In genomic region chr11:76703707-76704106, GRCh38 we compare ENCODE assay signal across 13 cellular contexts. TPM values are rescaled to one million over a fixed set of nuclear protein-coding genes. Genes with fewer than 3 reads are reported as not detected.
DNase-seq lines count a peak whose midpoint lies in the region; ATAC-seq and TF ChIP-seq lines count a peak whose summit lies in the region.
"Had no signal": no experiment of that assay in that cellular context is flagged by ENCODE, and none has a peak within 500 bp of the region (broad histone marks: within the 10 kb centered on the region; RNA-seq: fewer than 3 reads in every experiment).

No MANE protein-coding gene starts in this region.

- H3K4me1 ChIP-seq in HUES48 (ENCODE audit: control insufficient read depth, insufficient read depth, low read length): peaks cover 20% of the 10 kb centered on the region
- peaks cover 24% of the 10 kb centered on the region for H3K4me1 ChIP-seq in iPS-18a (ENCODE audit: control insufficient read depth, low read depth, low read length)

- no peak for ATAC-seq in WTC11
- ATAC-seq in activated CD8-positive, alpha-beta T cell treated with anti-CD3 and anti-CD28 coated beads, Interleukin-2, amount 10 ng/mL, durations not matched to agents 7 days and 5 days: no peak
- ATAC-seq: GM12878 had no signal

- H3K27me3 ChIP-seq in HUES48 (ENCODE audit: control insufficient read depth, insufficient read depth, low read length) (no peaks in the 10 kb centered on the region), iPS-18a (ENCODE audit: control insufficient read depth, insufficient read depth, low read length) (no peaks in the 10 kb centered on the region)

- H3K27ac ChIP-seq in HUES48 (ENCODE audit: low read depth, low read length): peak overlapping the region; percentile 82
- peak overlapping the region; percentile 45 for H3K27ac ChIP-seq in iPS-18a (ENCODE audit: low read length)

- DNase-seq in WTC11 (ENCODE audit: low spot score) (no peak), KG1 (lab: John Stamatoyannopoulos, UW) (no peak), HUDEP-2 (lab: John Stamatoyannopoulos, UW; ENCODE audit: unreplicated experiment in 76 of 76) (no peak)
- no peak for DNase-seq in stimulated activated CD4-positive, alpha-beta T cell treated with anti-CD3 and anti-CD28 coated beads, Interleukin-2, amount 100 ng/mL, for 48 hours
- no peak for DNase-seq in activated CD8-positive, alpha-beta T cell treated with anti-CD3 and anti-CD28 coated beads, Interleukin-2, amount 10 ng/mL, durations not matched to agents 7 days and 5 days
- DNase-seq: C1 segment of cervical spinal cord; CD4-positive, alpha-beta T cell; DMS79 had no signal

- no peak for TF ChIP-seq CTCF in WTC11 (IDR thresholded peaks at IDR 0.05)

- H3K27ac Mint-ChIP-seq in WTC11: peak overlapping the region; percentile 88; the same call in 1 of the 2 replicates
- H3K27ac Mint-ChIP-seq in activated CD8-positive, alpha-beta T cell treated with anti-CD3 and anti-CD28 coated beads, Interleukin-2, amount 10 ng/mL, durations not matched to agents 7 days and 5 days: no peak overlapping the region
- H3K27ac Mint-ChIP-seq: B cell; CD4-positive, alpha-beta T cell had no signal

- no peaks in the 10 kb centered on the region for H3K27me3 Mint-ChIP-seq in WTC11 (ENCODE audit: low read depth)
- H3K27me3 Mint-ChIP-seq in activated CD8-positive, alpha-beta T cell treated with anti-CD3 and anti-CD28 coated beads, Interleukin-2, amount 10 ng/mL, durations not matched to agents 7 days and 5 days (ENCODE audit: low read depth): peaks cover 8% of the 10 kb centered on the region
- H3K27me3 Mint-ChIP-seq: CD4-positive, alpha-beta T cell had no signal

- no peaks in the 10 kb centered on the region for H3K9me3 ChIP-seq in HUES48 (ENCODE audit: control insufficient read depth, insufficient read depth, low read length)
- H3K9me3 ChIP-seq in iPS-18a (ENCODE audit: control insufficient read depth, low read depth, low read length): no peaks in the 10 kb centered on the region

- peaks cover 17% of the 10 kb centered on the region for H3K9me3 Mint-ChIP-seq in WTC11
- H3K9me3 Mint-ChIP-seq in activated CD8-positive, alpha-beta T cell treated with anti-CD3 and anti-CD28 coated beads, Interleukin-2, amount 10 ng/mL, durations not matched to agents 7 days and 5 days (ENCODE audit: insufficient read depth): no peaks in the 10 kb centered on the region

- peaks cover 42% of the 10 kb centered on the region for H3K4me1 Mint-ChIP-seq in WTC11
- peaks cover 6% of the 10 kb centered on the region for H3K4me1 Mint-ChIP-seq in activated CD8-positive, alpha-beta T cell treated with anti-CD3 and anti-CD28 coated beads, Interleukin-2, amount 10 ng/mL, durations not matched to agents 7 days and 5 days (ENCODE audit: low read depth)
- H3K4me1 Mint-ChIP-seq: B cell had no signal

- H3K4me3 Mint-ChIP-seq in WTC11: peak overlapping the region; percentile 9; the same call in 1 of the 2 replicates
- H3K4me3 Mint-ChIP-seq in activated CD8-positive, alpha-beta T cell treated with anti-CD3 and anti-CD28 coated beads, Interleukin-2, amount 10 ng/mL, durations not matched to agents 7 days and 5 days: no peak overlapping the region
- H3K4me3 Mint-ChIP-seq: B cell; CD4-positive, alpha-beta T cell had no signal

- POLR2A ChIA-PET in WTC11 (lab: Charles Lee): no interaction called here
- POLR2A ChIA-PET in activated CD8-positive, alpha-beta T cell treated with anti-CD3 and anti-CD28 coated beads, Interleukin-2, amount 10 ng/mL, durations not matched to agents 7 days and 5 days (lab: Charles Lee): no interaction called here

- H3K36me3 Mint-ChIP-seq in WTC11: peaks cover 15% of the 10 kb centered on the region
- H3K36me3 Mint-ChIP-seq in activated CD8-positive, alpha-beta T cell treated with anti-CD3 and anti-CD28 coated beads, Interleukin-2, amount 10 ng/mL, durations not matched to agents 7 days and 5 days (ENCODE audit: low read depth): no peaks in the 10 kb centered on the region

- H3K36me3 ChIP-seq in HUES48 (ENCODE audit: control insufficient read depth, insufficient read depth, low read length) (no peaks in the 10 kb centered on the region), iPS-18a (ENCODE audit: control insufficient read depth, low read depth, low read length) (no peaks in the 10 kb centered on the region)

- CTCF ChIA-PET in WTC11 (lab: Charles Lee): interaction anchor here (0.8 to 2.3 kb wide), 10 partner anchors 11 to 388 kb away, joined by 3 to 13 read pairs (median 4); no protein-coding TSS in a partner anchor
- CTCF ChIA-PET in activated CD8-positive, alpha-beta T cell treated with anti-CD3 and anti-CD28 coated beads, Interleukin-2, amount 10 ng/mL, durations not matched to agents 7 days and 5 days (lab: Charles Lee): no interaction called here

- H3K9ac ChIP-seq in HUES48 (ENCODE audit: low read depth, low read length) (peak overlapping the region; percentile 16), iPS-18a (ENCODE audit: low read length) (peak overlapping the region; percentile 5)

- peak overlapping the region; percentile 20; the same call in 1 of the 2 replicates for H3K4me3 ChIP-seq in HUES48 (ENCODE audit: low read depth, low read length)
- H3K4me3 ChIP-seq in iPS-18a (ENCODE audit: low read length): peak overlapping the region; percentile 12
- H3K4me3 ChIP-seq: GM12878 had no signal

TF ChIP-seq in WTC11, 78 proteins besides CTCF, POLR2A, EP300 and RAD21:
- no peak for TF ChIP-seq SOX15 (CRISPR knock-in tag; IDR thresholded peaks at IDR 0.05)
- TF ChIP-seq ATF3 (CRISPR knock-in tag; conservative IDR thresholded peaks at IDR 0.05): no peak
- no peak for TF ChIP-seq STAT6 (CRISPR knock-in tag; conservative IDR thresholded peaks at IDR 0.05; ENCODE audit: low read depth)
- TF ChIP-seq ZNF121 (CRISPR knock-in tag; IDR thresholded peaks at IDR 0.05): peak; percentile 74; the same call in 1 of the 2 replicates

RNA-seq across cellular contexts. Expression of gene LRRC32, which starts 33.2 kb away (rescaled TPM):
- total RNA-seq in WTC11 (2021): 0.74 to 1.7 TPM (median 1.6 TPM) in 3 replicates
- under 1 TPM; 0.23 to 0.32 TPM for total RNA-seq in activated CD8-positive, alpha-beta T cell treated with anti-CD3 and anti-CD28 coated beads, Interleukin-2, amount 10 ng/mL, durations not matched to agents 7 days and 5 days
- total RNA-seq: G401 had no signal
